In genomic region chr5:116575635-116576042, GRCh38 we compare ENCODE assay signal across 1 cellular context.
TF ChIP-seq lines count a peak whose summit lies in the region.

No MANE protein-coding gene starts in this region.

TF ChIP-seq in GM12878, 131 proteins besides CTCF, POLR2A, EP300 and RAD21 (continued from another document):
- TF ChIP-seq NKRF (conservative IDR thresholded peaks at IDR 0.05) (no peak; the same call in 1 of the 2 replicates), TAF1 (IDR thresholded peaks at IDR 0.05; ENCODE audit: borderline replicate concordance, low read depth, low read length) (no peak), BHLHE40 (IDR thresholded peaks at IDR 0.05; ENCODE audit: borderline replicate concordance in 1 of 2, low read depth in 2 of 2, low read length in 1 of 2) (0 out of 4 replicates have a peak, but pooled peaks of 1 of the 2 experiments have one; percentile 24), RELB (IDR thresholded peaks at IDR 0.05; ENCODE audit: low read depth) (no peak; the same call in 1 of the 2 replicates), POLR2AphosphoS5 (IDR thresholded peaks at IDR 0.05; ENCODE audit: low read length) (no peak), E4F1 (IDR thresholded peaks at IDR 0.05; ENCODE audit: borderline replicate concordance, partially characterized antibody) (no peak), NFIC (IDR thresholded peaks at IDR 0.05; ENCODE audit: low read depth, low read length) (no peak)
